Comparison of ENCODE assay signal across 8 cellular contexts in the genomic region with DNA sequence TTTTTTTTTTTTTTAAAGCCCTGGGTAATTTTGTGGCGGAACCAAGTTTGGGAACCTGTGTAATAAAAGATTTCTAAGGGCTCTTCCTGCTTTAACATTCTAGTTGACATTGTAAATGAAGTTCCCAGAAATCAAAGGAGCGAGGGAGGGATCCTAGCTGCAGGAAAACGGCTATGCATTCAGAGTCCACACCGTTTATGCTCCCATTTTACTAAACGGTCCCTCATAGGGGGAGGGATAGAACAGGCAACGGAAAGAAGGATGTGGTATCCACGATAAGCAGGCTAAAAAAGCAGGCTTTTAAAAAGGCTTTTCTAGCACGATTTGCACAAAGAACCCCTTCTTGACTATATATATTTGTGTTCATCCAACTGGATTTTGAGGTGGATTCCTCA. TPM values are rescaled to one million over a fixed set of nuclear protein-coding genes. Genes with fewer than 3 reads are reported as not detected.
DNase-seq lines count a peak whose midpoint lies in the region; ATAC-seq, FAIRE-seq and TF ChIP-seq lines count a peak whose summit lies in the region.

No MANE protein-coding gene starts in this region.

- TSS peak; percentile 63 for BruUV-seq in GM12878 (replicated peaks; lab: Mats Ljungman, UMichigan)

- DNase-seq in EH (ENCODE audit: low read depth) (peak; percentile 36), Karpas-422 (no peak), GM12878 (ENCODE audit: low read depth, low spot score) (no peak), left colon (no peak), GF-D8 (lab: John Stamatoyannopoulos, UW) (no peak)

- H2AFZ ChIP-seq in Karpas-422 (ENCODE audit: low read length) (peak overlapping the region; percentile 69), GM12878 (ENCODE audit: control insufficient read depth, low read depth, low read length) (peak overlapping the region; percentile 81)

- no peak for TF ChIP-seq CTCF in GM12878 (IDR thresholded peaks at IDR 0.05 in 2 of 3, conservative IDR thresholded peaks at IDR 0.05 in 1 of 3; ENCODE audit: control insufficient read depth in 2 of 3, extremely low read depth in 1 of 3, insufficient read depth in 1 of 3, low read depth in 3 of 3, low read length in 3 of 3)

- POLR2A ChIA-PET in GM12878 (lab: Charles Lee) = interaction anchor here (0.5 to 1.1 kb wide), 2 partner anchors 57 to 60 kb away, joined by 4 to 6 read pairs; a partner anchor contains a TSS

- H3K4me1 ChIP-seq in Karpas-422 (ENCODE audit: low read length) (peaks cover 9% of the 10 kb centered on the region), GM12878 (ENCODE audit: control insufficient read depth, insufficient read depth, low read length) (no peaks in the 10 kb centered on the region), thymus (ENCODE audit: control insufficient read depth, insufficient read depth, low read length) (peaks cover 3% of the 10 kb centered on the region)

- no peaks in the 10 kb centered on the region for H3K9me2 ChIP-seq in Karpas-422 (replicated peaks; ENCODE audit: insufficient read depth, low read length)

- CTCF ChIA-PET in GM12878 (lab: Yijun Ruan, JAX) = interaction anchor here (0.6 to 1.4 kb wide), 2 partner anchors 15 to 91 kb away, joined by 3 to 7 read pairs; no protein-coding TSS in a partner anchor

- H3K27ac ChIP-seq in Karpas-422 (ENCODE audit: low read length) = no peak overlapping the region
- no peak overlapping the region for H3K27ac ChIP-seq in GM12878 (ENCODE audit: control insufficient read depth, insufficient read depth)
- H3K27ac ChIP-seq in thymus (ENCODE audit: low read depth) = no peak overlapping the region

- H3K4me3 ChIP-seq in Karpas-422 (ENCODE audit: low read length) (peak overlapping the region; percentile 70), GM12878 (peak overlapping the region; percentile 86), thymus (ENCODE audit: low read length) (peak overlapping the region; percentile 57)

- TF ChIP-seq EP300 in GM12878 (IDR thresholded peaks at IDR 0.05; ENCODE audit: borderline replicate concordance in 1 of 2, control insufficient read depth in 1 of 2, low read depth in 2 of 2, low read length in 2 of 2) = no peak

- H3K9ac ChIP-seq in Karpas-422 (ENCODE audit: low read length) (peak overlapping the region; percentile 61), GM12878 (ENCODE audit: control insufficient read depth, insufficient read depth, low read length) (peak overlapping the region; percentile 60)

- SMC1A ChIA-PET in GM12878 (lab: Charles Lee; ENCODE audit: uncharacterized antibody, unreplicated experiment) = interaction anchor here (0.6 to 1.9 kb wide), 4 partner anchors 12 to 182 kb away, joined by 3 to 7 read pairs (median 3); a partner anchor contains a TSS

- no peak for TF ChIP-seq POLR2A in GM12878 (IDR thresholded peaks at IDR 0.05; ENCODE audit: low read depth, low read length)

- in situ Hi-C loops in GM12878 (cut with MboI) = no loop called here

- H3K4me2 ChIP-seq in Karpas-422 (ENCODE audit: low read depth, low read length, poor library complexity, severe bottlenecking) = peak overlapping the region; percentile 86
- H3K4me2 ChIP-seq in GM12878 (ENCODE audit: control insufficient read depth, insufficient read depth) = peak overlapping the region; percentile 85

- FAIRE-seq in GM12878 (lab: Jason Lieb, UNC) = no peak

- ATAC-seq in GM12878 (peak; percentile 45), left colon (peak; percentile 72), GM21576 (IDR thresholded peaks at IDR 0.05; ENCODE audit: unreplicated experiment) (no peak), GM21723 (IDR thresholded peaks at IDR 0.05; ENCODE audit: unreplicated experiment) (no peak)

- H3K27me3 ChIP-seq in Karpas-422 (ENCODE audit: low read length) (no peaks in the 10 kb centered on the region), GM12878 (replicated peaks in 1 of 2; ENCODE audit: control insufficient read depth in 2 of 2, insufficient read depth in 2 of 2, low read length in 1 of 2) (no peaks in the 10 kb centered on the region), thymus (ENCODE audit: control insufficient read depth, insufficient read depth) (no peaks in the 10 kb centered on the region)

- H3K9me3 ChIP-seq in Karpas-422 (ENCODE audit: low read length) = no peaks in the 10 kb centered on the region
- no peaks in the 10 kb centered on the region for H3K9me3 ChIP-seq in GM12878 (replicated peaks; ENCODE audit: control insufficient read depth, insufficient read depth, low read length)
- no peaks in the 10 kb centered on the region for H3K9me3 ChIP-seq in thymus (ENCODE audit: control insufficient read depth)

- intact Hi-C loops in GM12878 (cut with micrococcal nuclease; ENCODE audit: unreplicated experiment) (loop anchor here (5.0 kb wide), 1 partner anchor 56 kb away; no protein-coding TSS in a partner anchor), left colon (cut with DNase I, micrococcal nuclease) (no loop called here)

- H3K79me2 ChIP-seq in Karpas-422 (ENCODE audit: low read length) (no peaks in the 10 kb centered on the region), GM12878 (ENCODE audit: control insufficient read depth, insufficient read depth, low read length) (peaks cover 2% of the 10 kb centered on the region)

- H3K36me3 ChIP-seq in Karpas-422 (ENCODE audit: insufficient read depth, low read length) = 0 out of 2 replicates have a peak, but pooled peaks cover 2% of the 10 kb centered on the region
- no peaks in the 10 kb centered on the region for H3K36me3 ChIP-seq in GM12878 (ENCODE audit: control insufficient read depth in 2 of 2, insufficient read depth in 2 of 2, low read length in 1 of 2)
- no peaks in the 10 kb centered on the region for H3K36me3 ChIP-seq in thymus (ENCODE audit: control insufficient read depth, insufficient read depth)

- RAD21 ChIA-PET in GM12878 (lab: Charles Lee; ENCODE audit: unreplicated experiment) = interaction anchor here (1.0 kb wide), 1 partner anchor 57 kb away, joined by 3 read pairs; no protein-coding TSS in a partner anchor

- no peak for TF ChIP-seq RAD21 in GM12878 (IDR thresholded peaks at IDR 0.05; ENCODE audit: insufficient read depth, low read depth, low read length)

- 0% methylated on average over 7 of the region's 8 CpGs for WGBS in GM12878 (ENCODE audit: insufficient coverage, insufficient replicate concordance, low lambda C conversion rate, missing lambda C conversion rate)
- WGBS in thymus = 13% methylated on average over 8 of the region's 8 CpGs

- H4K20me1 ChIP-seq in Karpas-422 (ENCODE audit: insufficient read depth, low read depth, low read length) (no peaks in the 10 kb centered on the region), GM12878 (ENCODE audit: control insufficient read depth, insufficient read depth) (no peaks in the 10 kb centered on the region)

RNA-seq across cellular contexts. Expression of a gene that starts 0.6 kb away (rescaled TPM):
- total RNA-seq in Karpas-422 (2014; rRNA removed; shearing (Covaris generic); ENCODE audit: low replicate concordance) = 5.7 and 7.7 TPM in 2 replicates
- total RNA-seq in GM12878 (2013; cell fraction: nucleolus; rRNA removed) = 22.1 and 22.5 TPM in 2 replicates
- total RNA-seq in GM12878 (2014; rRNA removed) (8.0 and 9.0 TPM in 2 replicates), GM12878 (2014; rRNA removed; fragmentation: Illumina TruSeq; extraction: Trizol) (11.7 and 13.6 TPM in 2 replicates), GM12878 (2021) (10.5 TPM in 2 replicates), left colon (10 to 100 TPM; 50.1 to 57.0 TPM)
- 3.8 TPM for polyA plus RNA-seq in GM12878 (2011; ENCODE audit: low read depth)
- polyA plus RNA-seq in GM12878 (2011; rRNA removed) (22.5 and 31.7 TPM in 2 replicates), GM12878 (2014; fragmentation: Illumina TruSeq; extraction: Trizol) (17.3 and 22.2 TPM in 2 replicates), GM12878 (2014; fragmentation: Nextera tagmentation; extraction: Ambion mirVana) (10 to 100 TPM; 17.7 to 27.5 TPM), GM12878 (2014; rRNA removed) (8.4 and 9.7 TPM in 2 replicates), GM12878 (2016; fragmentation: Nextera tagmentation; extraction: Ambion mirVana) (10 to 100 TPM; 22.0 to 23.9 TPM), thymus (11.9 TPM)
- 8.4 and 10.3 TPM in 2 replicates for polyA plus RNA-seq in GM12878 (2011; cell fraction: cytosol; rRNA removed)
- polyA plus RNA-seq in GM12878 (2011; cell fraction: nucleus; rRNA removed) = 4.7 and 7.1 TPM in 2 replicates
- 4.1 and 7.2 TPM in 2 replicates for polyA plus RNA-seq in GM12878 (2012)
- 5.8 and 6.8 TPM in 2 replicates for polyA minus RNA-seq in GM12878 (2011; rRNA and poly(A)+ RNA removed)
- 1.9 and 3.5 TPM in 2 replicates for polyA minus RNA-seq in GM12878 (2011; cell fraction: cytosol; rRNA and poly(A)+ RNA removed)
- polyA minus RNA-seq in GM12878 (2011; cell fraction: nucleus; rRNA and poly(A)+ RNA removed) = 1.6 and 3.3 TPM in 2 replicates

RNA-seq across cellular contexts. Expression of a gene that starts 35.7 kb away (rescaled TPM):
- total RNA-seq in Karpas-422 (2014; rRNA removed; shearing (Covaris generic); ENCODE audit: low replicate concordance) = 0.56 TPM in 1 of 2 replicates, not detected in the other
- 0.73 and 0.90 TPM in 2 replicates for total RNA-seq in GM12878 (2013; cell fraction: nucleolus; rRNA removed)
- 0.11 and 0.16 TPM in 2 replicates for total RNA-seq in GM12878 (2014; rRNA removed)
- 0.04 and 0.14 TPM in 2 replicates for total RNA-seq in GM12878 (2014; rRNA removed; fragmentation: Illumina TruSeq; extraction: Trizol)
- total RNA-seq in GM12878 (2021) = 0.15 TPM in 1 of 2 replicates, not detected in the other
- polyA plus RNA-seq in GM12878 (2011; ENCODE audit: low read depth) = 0.09 TPM
- 0.07 and 0.16 TPM in 2 replicates for polyA plus RNA-seq in GM12878 (2011; rRNA removed)
- 0.03 and 0.12 TPM in 2 replicates for polyA plus RNA-seq in GM12878 (2011; cell fraction: cytosol; rRNA removed)
- polyA plus RNA-seq in GM12878 (2011; cell fraction: nucleus; rRNA removed) = 0.06 TPM in 1 of 2 replicates, not detected in the other
- 0.11 and 0.16 TPM in 2 replicates for polyA plus RNA-seq in GM12878 (2012)
- 0.09 and 0.30 TPM in 2 replicates for polyA plus RNA-seq in GM12878 (2014; fragmentation: Illumina TruSeq; extraction: Trizol)
- under 1 TPM in 1 of 2 experiments, not detected in 1; 0.13 TPM for polyA plus RNA-seq in GM12878 (2014; fragmentation: Nextera tagmentation; extraction: Ambion mirVana)
- 0.05 and 0.11 TPM in 2 replicates for polyA plus RNA-seq in GM12878 (2014; rRNA removed)
- under 1 TPM; 0.16 TPM for polyA plus RNA-seq in GM12878 (2016; fragmentation: Nextera tagmentation; extraction: Ambion mirVana)
- polyA minus RNA-seq in GM12878 (2011; rRNA and poly(A)+ RNA removed) = 0.10 and 0.15 TPM in 2 replicates
- not detected in 2 replicates for polyA minus RNA-seq in GM12878 (2011; cell fraction: cytosol; rRNA and poly(A)+ RNA removed)
- polyA minus RNA-seq in GM12878 (2011; cell fraction: nucleus; rRNA and poly(A)+ RNA removed) = 0.12 TPM in 1 of 2 replicates, not detected in the other
- total RNA-seq in left colon = not detected
- 0.09 TPM for polyA plus RNA-seq in thymus

RNA-seq across cellular contexts. Expression of a gene that starts 56.8 kb away (rescaled TPM):
- 35.0 and 65.7 TPM in 2 replicates for total RNA-seq in Karpas-422 (2014; rRNA removed; shearing (Covaris generic); ENCODE audit: low replicate concordance)
- 14.8 and 15.7 TPM in 2 replicates for total RNA-seq in GM12878 (2013; cell fraction: nucleolus; rRNA removed)
- total RNA-seq in GM12878 (2014; rRNA removed) = 34.3 and 41.7 TPM in 2 replicates
- 45.1 and 49.6 TPM in 2 replicates for total RNA-seq in GM12878 (2014; rRNA removed; fragmentation: Illumina TruSeq; extraction: Trizol)
- 48.4 and 57.0 TPM in 2 replicates for total RNA-seq in GM12878 (2021)
- polyA plus RNA-seq in GM12878 (2011; ENCODE audit: low read depth) = 19.6 TPM
- polyA plus RNA-seq in GM12878 (2011; rRNA removed) = 41.0 and 69.0 TPM in 2 replicates
- polyA plus RNA-seq in GM12878 (2011; cell fraction: cytosol; rRNA removed) = 12.5 and 15.4 TPM in 2 replicates
- 9.4 and 10.6 TPM in 2 replicates for polyA plus RNA-seq in GM12878 (2011; cell fraction: nucleus; rRNA removed)
- 33.5 and 44.3 TPM in 2 replicates for polyA plus RNA-seq in GM12878 (2012)
- polyA plus RNA-seq in GM12878 (2014; fragmentation: Illumina TruSeq; extraction: Trizol) = 49.3 and 58.2 TPM in 2 replicates
- polyA plus RNA-seq in GM12878 (2014; fragmentation: Nextera tagmentation; extraction: Ambion mirVana) = 100 to 1,000 TPM; 197 to 209 TPM
- 29.6 and 41.3 TPM in 2 replicates for polyA plus RNA-seq in GM12878 (2014; rRNA removed)
- 100 to 1,000 TPM; 153 to 155 TPM for polyA plus RNA-seq in GM12878 (2016; fragmentation: Nextera tagmentation; extraction: Ambion mirVana)
- polyA minus RNA-seq in GM12878 (2011; rRNA and poly(A)+ RNA removed) = 7.1 and 7.8 TPM in 2 replicates
- polyA minus RNA-seq in GM12878 (2011; cell fraction: cytosol; rRNA and poly(A)+ RNA removed) = 9.9 and 11.0 TPM in 2 replicates
- polyA minus RNA-seq in GM12878 (2011; cell fraction: nucleus; rRNA and poly(A)+ RNA removed) = 5.2 and 8.3 TPM in 2 replicates
- total RNA-seq in left colon = 10 to 100 TPM; 35.5 to 39.9 TPM
- 102 TPM for polyA plus RNA-seq in thymus

Comparison
In these comparisons a context has a peak if more than half of its experiments do, and no peak if none do; other contexts are left out.
1. ATAC-seq: peak in GM12878 (single experiment) and left colon (single experiment); none in GM21576 (single experiment) and GM21723 (single experiment).
2. Peak in every context shown above with its lines, with median percentiles within 50 percentile points of each other: H3K4me3 ChIP-seq.